ENCODE assay signal across 8 cellular contexts in the genomic region with DNA sequence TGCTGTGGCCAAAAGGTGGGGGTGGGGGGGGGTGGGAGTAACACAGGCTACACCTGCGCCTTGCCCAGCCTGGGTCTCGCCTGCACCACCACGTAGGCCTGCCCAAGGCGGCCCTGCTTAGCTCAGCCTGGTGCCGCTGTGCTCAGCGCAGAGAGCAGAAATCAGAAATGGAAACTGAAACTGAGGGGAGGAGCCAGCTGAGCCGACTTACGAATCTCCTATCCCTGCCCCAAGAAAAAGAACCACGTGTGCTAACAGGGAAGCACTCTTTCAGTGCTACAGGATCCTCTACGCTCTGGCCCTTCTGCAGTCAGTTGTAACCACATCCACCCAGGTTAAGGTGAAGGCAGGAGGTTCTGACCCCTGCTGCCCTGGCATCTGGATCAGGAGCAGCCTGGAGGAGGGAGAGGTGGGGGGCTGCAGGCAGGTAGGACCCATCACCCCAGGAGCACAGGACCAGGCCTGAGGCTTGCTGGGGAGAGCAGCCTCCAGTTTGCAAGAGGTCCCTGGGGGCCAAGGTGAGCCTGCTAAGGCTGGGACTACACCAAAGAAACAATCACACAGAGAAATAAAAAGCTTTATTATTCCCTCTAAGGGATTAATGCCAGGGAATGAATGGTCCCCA. TPM values are rescaled to one million over a fixed set of nuclear protein-coding genes. Genes with fewer than 3 reads are reported as not detected.
DNase-seq lines count a peak whose midpoint lies in the region; ATAC-seq, FAIRE-seq and TF ChIP-seq lines count a peak whose summit lies in the region.

Gene DHX58, minus strand, starts transcription at position 163 of the 625 bp plus-strand sequence. CDS start 822 bp downstream, outside the sequence.

- peak; percentile 94 for DNase-seq in AG08395 (ENCODE audit: low spot score)
- DNase-seq in RPMI7951 (ENCODE audit: low read depth) = peak; percentile 85
- peak; percentile 75 for DNase-seq in activated effector memory CD4-positive, alpha-beta T cell treated with Interleukin-2 at 50 U/mL for 16 hours
- DNase-seq in frontal cortex (ENCODE audit: low spot score in 2 of 2) = peak; percentile 79 to 94
- DNase-seq in prostate gland (ENCODE audit: low spot score) = peak; percentile 80
- DNase-seq in uterus = peak; percentile 77 to 82

- H3K27ac ChIP-seq in prostate gland (peak within 1 kb of the TSS; percentile 85 to 95), uterus (peak within 1 kb of the TSS; percentile 93 to 94)

- H3K9me3 ChIP-seq in prostate gland (no peaks in the 10 kb centered on the region), uterus (no peaks in the 10 kb centered on the region)

- H3K27me3 ChIP-seq in prostate gland (replicated peaks; ENCODE audit: insufficient read depth) = no peaks in the 10 kb centered on the region
- no peaks in the 10 kb centered on the region for H3K27me3 ChIP-seq in uterus

- H3K4me1 ChIP-seq in prostate gland (replicated peaks) = peaks cover 16% of the 10 kb centered on the region
- H3K4me1 ChIP-seq in uterus = peaks cover 7 to 14% of the 10 kb centered on the region in 2 donors

- H3K36me3 ChIP-seq in prostate gland = no peaks in the 10 kb centered on the region
- H3K36me3 ChIP-seq in uterus = no peaks in the 10 kb centered on the region

- TF ChIP-seq CTCF in prostate gland (IDR thresholded peaks at IDR 0.05) (no peak), uterus (IDR thresholded peaks at IDR 0.05) (peak in 1 of 4 experiments; percentile 28)

- 0% methylated on average over 10 of the region's 10 CpGs for WGBS in prostate gland

- no peak for FAIRE-seq in frontal cortex (lab: Jason Lieb, UNC)

- H3K4me3 ChIP-seq in prostate gland (peak within 1 kb of the TSS; percentile 39 to 57), uterus (peak within 1 kb of the TSS; percentile 42 to 50)

- intact Hi-C loops in prostate gland (cut with DNase I) = no loop called here
- intact Hi-C loops in uterus (cut with DNase I; ENCODE audit: low total_unique reads) = loop anchor here (10.0 kb wide), 1 partner anchor 148 kb away; the partner anchor contains the start of gene CNP

- ATAC-seq in GM19025 (IDR thresholded peaks at IDR 0.05; ENCODE audit: low read depth, unreplicated experiment) (peak; percentile 65), HG03280 (IDR thresholded peaks at IDR 0.05; ENCODE audit: unreplicated experiment) (peak; percentile 65)

- peak; percentile 60 for TF ChIP-seq POLR2A in prostate gland (IDR thresholded peaks at IDR 0.05)
- peak; percentile 30 to 70 for TF ChIP-seq POLR2A in uterus (IDR thresholded peaks at IDR 0.05)

RNA-seq across cellular contexts. Expression of gene DHX58, which starts in this region (rescaled TPM):
- 4.2 and 4.8 TPM in 2 replicates for total RNA-seq in RPMI7951 (2014; rRNA removed; shearing (Covaris generic))
- total RNA-seq in frontal cortex (0.82 TPM), prostate gland (10 to 100 TPM; 26.7 to 38.6 TPM), uterus (10 to 100 TPM; 12.9 to 21.3 (median 16.2) TPM)

Comparison
In these comparisons a context has a peak if more than half of its experiments do, and no peak if none do; other contexts are left out.
1. Peak in every context shown above with its lines: DNase-seq, ATAC-seq, H3K4me3 ChIP-seq and H3K27ac ChIP-seq.
2. Peak in DNase-seq in frontal cortex; RNA of the gene not detected or under 1 TPM.